18 cellular contexts compared by ENCODE assay signal in genomic region chr9:133863193-133863592, GRCh38.
A peak's percentile ranks its signal among the peaks of the same experiment; 100 is the strongest.
DNase-seq lines count a peak whose midpoint lies in the region; ATAC-seq, FAIRE-seq and TF ChIP-seq lines count a peak whose summit lies in the region.
"Had no signal": no experiment of that assay in that cellular context is flagged by ENCODE, and none has a peak within 500 bp of the region (broad histone marks: within the 10 kb centered on the region; RNA-seq: fewer than 3 reads in every experiment).

No MANE protein-coding gene starts in this region.

- H3K27me3 ChIP-seq in lower lobe of right lung (ENCODE audit: low read depth) (no peaks in the 10 kb centered on the region), small intestine (ENCODE audit: control insufficient read depth in 2 of 2, insufficient read depth in 2 of 2, low read length in 2 of 2) (no peaks in the 10 kb centered on the region)

- no peak for DNase-seq in lower lobe of right lung
- no peak for DNase-seq in small intestine
- no peak for DNase-seq in activated naive CD4-positive, alpha-beta T cell treated with anti-CD3 and anti-CD28 coated beads, Interleukin-2, amount 50 U/mL, for 16 hours
- no peak for DNase-seq in NOMO-1 treated with DMSO at 0.1 percent for 48 hours (lab: John Stamatoyannopoulos, UW; ENCODE audit: unreplicated experiment)
- DNase-seq: activated CD8-positive, alpha-beta T cell treated with anti-CD3 and anti-CD28 coated beads for 36 hours; DMS53; MM.1S; NCI-H2081 treated with DMSO at 0.1 percent for 48 hours; NCI-H526; PC-3; stimulated activated CD4-positive, alpha-beta T cell treated with anti-CD3 and anti-CD28 coated beads, Interleukin-12 subunit alpha, Interleukin-12 subunit beta, amount 100 ng/mL, for 4 hours had no signal

- FAIRE-seq in small intestine (lab: Jason Lieb, UNC): no peak
- FAIRE-seq: HTR-8/SVneo had no signal

- intact Hi-C loops in lower lobe of right lung (cut with DNase I): no loop called here

- H3K4me1 ChIP-seq in lower lobe of right lung (peaks cover 23% of the 10 kb centered on the region), small intestine (ENCODE audit: control insufficient read depth in 2 of 2, insufficient read depth in 1 of 2, low read depth in 1 of 2, low read length in 1 of 2) (no peaks in the 10 kb centered on the region)

- no peaks in the 10 kb centered on the region for H3K9me3 ChIP-seq in lower lobe of right lung
- no peaks in the 10 kb centered on the region for H3K9me3 ChIP-seq in small intestine (ENCODE audit: control insufficient read depth, low read depth)

- TF ChIP-seq CTCF in C4-2B (conservative IDR thresholded peaks at IDR 0.05): no peak
- no peak for TF ChIP-seq CTCF in lower lobe of right lung (IDR thresholded peaks at IDR 0.05)

- H3K4me3 ChIP-seq in lower lobe of right lung: peak overlapping the region; percentile 10
- no peak overlapping the region for H3K4me3 ChIP-seq in small intestine (ENCODE audit: low read depth in 1 of 2, low read length in 2 of 2)

- peak overlapping the region; percentile 50 for H3K27ac ChIP-seq in C4-2B
- H3K27ac ChIP-seq in angular gyrus (ENCODE audit: low read depth, low read length): peak overlapping the region; percentile 33
- peak overlapping the region; percentile 80 for H3K27ac ChIP-seq in lower lobe of right lung
- H3K27ac ChIP-seq in small intestine (ENCODE audit: low read depth in 1 of 2, low read length in 1 of 2): peak overlapping the region; percentile 9 to 81

- ATAC-seq in lower lobe of right lung (peak in 1 of 2 donors; percentile 4), HG02610 (IDR thresholded peaks at IDR 0.05; ENCODE audit: unreplicated experiment) (no peak), GM19023 (IDR thresholded peaks at IDR 0.05; ENCODE audit: unreplicated experiment) (no peak)
- ATAC-seq: activated CD8-positive, alpha-beta T cell treated with anti-CD3 and anti-CD28 coated beads for 36 hours; activated T-helper 17 cell treated with anti-CD3 and anti-CD28 coated beads, Interleukin-2, amount 50 U/mL, for 72 hours; PC-3; SK-N-SH treated with all-trans-retinoic acid at 6 μM for 48 hours had no signal

- no peaks in the 10 kb centered on the region for H3K36me3 ChIP-seq in lower lobe of right lung
- peaks cover 0 to 5% of the 10 kb centered on the region in 2 donors for H3K36me3 ChIP-seq in small intestine (ENCODE audit: control insufficient read depth in 2 of 2, insufficient read depth in 2 of 2, low read length in 2 of 2)

- WGBS in small intestine, 3 donors: 80 to 87% (median 86%) methylated on average over 19 of the region's 19 CpGs
